1 cellular context compared by ENCODE assay signal in genomic region chr2:170815746-170816498, GRCh38.
TF ChIP-seq lines count a peak whose summit lies in the region.

No MANE protein-coding gene starts in this region.

TF ChIP-seq in HepG2, 621 proteins besides CTCF, POLR2A, EP300 and RAD21 (continues in another document):
- TF ChIP-seq LRRFIP1 (CRISPR knock-in tag; conservative IDR thresholded peaks at IDR 0.05) (no peak), ZNF207 (IDR thresholded peaks at IDR 0.05; ENCODE audit: borderline replicate concordance) (no peak), USF2 (IDR thresholded peaks at IDR 0.05; ENCODE audit: low read depth, low read length) (no peak), USF2 (CRISPR knock-in tag; IDR thresholded peaks at IDR 0.05; ENCODE audit: borderline replicate concordance) (no peak), CERS6 (CRISPR knock-in tag; IDR thresholded peaks at IDR 0.05) (no peak), ZNF567 (CRISPR knock-in tag; IDR thresholded peaks at IDR 0.05; ENCODE audit: borderline replicate concordance) (no peak), MBNL3 (CRISPR knock-in tag; conservative IDR thresholded peaks at IDR 0.05) (no peak), CBX5 (CRISPR knock-in tag; IDR thresholded peaks at IDR 0.05; ENCODE audit: borderline replicate concordance) (no peak), HOMEZ (CRISPR knock-in tag; IDR thresholded peaks at IDR 0.05; ENCODE audit: low read depth) (no peak), ZBTB1 (CRISPR knock-in tag; IDR thresholded peaks at IDR 0.05; ENCODE audit: borderline replicate concordance) (no peak), ZFP37 (CRISPR knock-in tag; IDR thresholded peaks at IDR 0.05; ENCODE audit: borderline replicate concordance) (no peak), ZNF44 (CRISPR knock-in tag; IDR thresholded peaks at IDR 0.05) (no peak), ZBTB14 (CRISPR knock-in tag; IDR thresholded peaks at IDR 0.05) (no peak), MEF2D (CRISPR knock-in tag; IDR thresholded peaks at IDR 0.05) (peak; percentile 50; the same call in 1 of the 2 replicates), SMAD1 (CRISPR knock-in tag; IDR thresholded peaks at IDR 0.05; ENCODE audit: borderline replicate concordance, low read depth) (no peak), FOSL2 (CRISPR knock-in tag; IDR thresholded peaks at IDR 0.05) (0 out of 2 replicates have a peak, but pooled peaks have one; percentile 24), GZF1 (CRISPR knock-in tag; IDR thresholded peaks at IDR 0.05) (0 out of 2 replicates have a peak, but pooled peaks have one; percentile 64), GABPB1 (CRISPR knock-in tag; IDR thresholded peaks at IDR 0.05) (0 out of 2 replicates have a peak, but pooled peaks have one; percentile 10), ZNF24 (IDR thresholded peaks at IDR 0.05) (no peak), NBN (conservative IDR thresholded peaks at IDR 0.05) (no peak), SP4 (CRISPR knock-in tag; IDR thresholded peaks at IDR 0.05) (peak; percentile 55; the same call in 1 of the 2 replicates), PBX3 (CRISPR knock-in tag; IDR thresholded peaks at IDR 0.05; ENCODE audit: borderline replicate concordance) (no peak), ZSCAN20 (CRISPR knock-in tag; IDR thresholded peaks at IDR 0.05; ENCODE audit: borderline replicate concordance) (no peak), ZSCAN25 (CRISPR knock-in tag; IDR thresholded peaks at IDR 0.05) (peak; percentile 54; the same call in 1 of the 2 replicates), SMARCC2 (IDR thresholded peaks at IDR 0.05) (no peak), ZFP91 (CRISPR knock-in tag; IDR thresholded peaks at IDR 0.05; ENCODE audit: borderline replicate concordance) (no peak; the same call in 1 of the 2 replicates), STAG1 (CRISPR knock-in tag; IDR thresholded peaks at IDR 0.05) (peak; percentile 98), ZNF512 (CRISPR knock-in tag; IDR thresholded peaks at IDR 0.05) (no peak), FOXA3 (CRISPR knock-in tag; IDR thresholded peaks at IDR 0.05) (no peak), REST (IDR thresholded peaks at IDR 0.05; ENCODE audit: borderline replicate concordance in 1 of 2, low read depth in 1 of 2, low read length in 2 of 2) (peak in 1 of 2 experiments; percentile 77), ZNF572 (CRISPR knock-in tag; IDR thresholded peaks at IDR 0.05) (0 out of 2 replicates have a peak, but pooled peaks have one; percentile 53), ZNF691 (CRISPR knock-in tag; IDR thresholded peaks at IDR 0.05; ENCODE audit: borderline replicate concordance, low read depth) (no peak), NR3C1 (CRISPR knock-in tag; IDR thresholded peaks at IDR 0.05) (no peak), ZNF570 (CRISPR knock-in tag; IDR thresholded peaks at IDR 0.05; ENCODE audit: borderline replicate concordance) (no peak), ARID5B (CRISPR knock-in tag; IDR thresholded peaks at IDR 0.05) (peak; percentile 17; the same call in 1 of the 2 replicates), FLYWCH1 (CRISPR knock-in tag; IDR thresholded peaks at IDR 0.05) (no peak), PRPF4 (IDR thresholded peaks at IDR 0.05; ENCODE audit: low read depth, low read length, poor library complexity, severe bottlenecking) (no peak)
